15 cellular contexts compared by ENCODE assay signal in the genomic region with DNA sequence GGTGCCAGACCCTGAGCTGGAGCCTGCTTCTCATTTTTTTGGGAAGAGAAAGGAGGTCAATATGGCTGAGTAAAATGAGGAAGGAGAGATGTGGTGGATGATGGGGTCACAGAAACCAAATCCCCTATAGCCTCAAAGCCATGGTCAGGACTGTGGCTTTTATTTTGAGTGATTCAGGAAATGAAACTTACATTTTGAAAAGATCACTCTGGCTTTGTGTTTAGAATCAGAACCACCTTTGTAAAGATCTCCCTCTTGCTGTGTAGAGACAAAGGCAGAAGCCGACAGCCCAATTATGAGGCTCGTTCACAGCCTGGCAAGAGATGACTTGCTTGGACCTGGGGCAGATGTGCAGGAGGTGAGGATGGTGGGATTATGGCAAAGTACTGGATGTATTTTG.
"Had no signal": no experiment of that assay in that cellular context is flagged by ENCODE, and none has a peak within 500 bp of the region (broad histone marks: within the 10 kb centered on the region; RNA-seq: fewer than 3 reads in every experiment).

No MANE protein-coding gene starts in this region.

- H3K27me3 ChIP-seq: left lung, pancreas had no signal

- H3K36me3 Mint-ChIP-seq: naive thymus-derived CD4-positive, alpha-beta T cell had no signal

- DNase-seq: activated CD4-positive, alpha-beta memory T cell treated with anti-CD3 and anti-CD28 coated beads, Interleukin-2, amount 10 ng/mL, durations not matched to agents 7 days and 5 days; activated gamma-delta T cell treated with Interleukin-2 at 50 U/mL for 16 hours; activated T-cell treated with anti-CD3 and anti-CD28 coated beads, Interleukin-2, amount 50 U/mL, for 48 hours; aorta; effector CD8-positive, alpha-beta T cell; foreskin fibroblast; glutamatergic neuron; hypothalamus; kidney; left lung; mucosa of descending colon; naive thymus-derived CD4-positive, alpha-beta T cell; pancreas; WERI-Rb-1 had no signal

- ATAC-seq: left lung; mucosa of descending colon; naive thymus-derived CD4-positive, alpha-beta T cell; pancreas; sciatic nerve had no signal

- H3K9me3 Mint-ChIP-seq: activated CD4-positive, alpha-beta memory T cell treated with anti-CD3 and anti-CD28 coated beads, Interleukin-2, amount 10 ng/mL, durations not matched to agents 7 days and 5 days had no signal

- H3K4me1 Mint-ChIP-seq: activated CD4-positive, alpha-beta memory T cell treated with anti-CD3 and anti-CD28 coated beads, Interleukin-2, amount 10 ng/mL, durations not matched to agents 7 days and 5 days had no signal

- H3K9me3 ChIP-seq: left lung, mucosa of descending colon, pancreas had no signal

- H3K27ac Mint-ChIP-seq: activated CD4-positive, alpha-beta memory T cell treated with anti-CD3 and anti-CD28 coated beads, Interleukin-2, amount 10 ng/mL, durations not matched to agents 7 days and 5 days; naive thymus-derived CD4-positive, alpha-beta T cell had no signal

- H3K27ac ChIP-seq: left lung, pancreas, WERI-Rb-1 had no signal

- H3K4me3 Mint-ChIP-seq: activated CD4-positive, alpha-beta memory T cell treated with anti-CD3 and anti-CD28 coated beads, Interleukin-2, amount 10 ng/mL, durations not matched to agents 7 days and 5 days; naive thymus-derived CD4-positive, alpha-beta T cell had no signal

- H3K4me3 ChIP-seq: left lung, mucosa of descending colon, pancreas had no signal
